ENCODE assay signal across 25 cellular contexts in the genomic region with DNA sequence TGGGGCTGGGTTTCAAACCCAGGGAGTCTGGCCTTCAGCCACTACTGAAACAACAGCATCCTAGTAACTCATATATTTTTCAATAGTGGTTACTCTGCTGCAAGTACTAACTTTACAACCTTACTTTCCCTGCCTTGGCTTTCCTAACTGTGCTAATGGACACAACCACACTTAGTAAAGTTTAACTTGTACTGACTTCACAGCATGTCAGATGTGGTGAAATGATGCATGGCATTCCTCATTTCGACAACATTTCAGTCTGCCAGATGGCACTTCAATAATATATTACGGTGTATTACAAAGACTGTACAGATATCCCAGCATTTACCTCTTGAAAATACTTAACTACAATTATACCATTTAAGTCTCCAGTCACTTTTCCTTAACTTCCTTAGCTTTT. TPM values are rescaled to one million over a fixed set of nuclear protein-coding genes. Genes with fewer than 3 reads are reported as not detected.
"Had no signal": no experiment of that assay in that cellular context is flagged by ENCODE, and none has a peak within 500 bp of the region (broad histone marks: within the 10 kb centered on the region; RNA-seq: fewer than 3 reads in every experiment).

No MANE protein-coding gene starts in this region.

- H3K9ac ChIP-seq: neural progenitor cell had no signal

- FAIRE-seq: frontal cortex, islet of Langerhans, small intestine, urothelium cell line had no signal

- H3K36me3 ChIP-seq: heart right ventricle, neural progenitor cell, ovary, suprapubic skin, thyroid gland had no signal

- ATAC-seq: esophagus mucosa; heart right ventricle; left cardiac atrium; left ventricle myocardium superior; natural killer cell treated with Interleukin-12 subunit alpha and Interleukin-12 subunit beta and Interleukin-15 and Interleukin-18, amount 100 ng/mL, for 72 hours; right cardiac atrium; stimulated activated effector memory CD8-positive, alpha-beta T cell treated with anti-CD3 and anti-CD28 coated beads, Interleukin-12 subunit alpha, Interleukin-12 subunit beta, amount 100 ng/mL, for 72 hours; stimulated activated naive CD8-positive, alpha-beta T cell treated with anti-CD3 and anti-CD28 coated beads, Interleukin-15, Interleukin-2, amounts not matched to agents 100 U/mL and 50 U/mL, for 24 hours had no signal

- H3K27ac ChIP-seq: coronary artery, heart right ventricle, neural progenitor cell, ovary, suprapubic skin, thyroid gland had no signal

- H3K9me3 ChIP-seq: heart right ventricle, ovary, suprapubic skin, thyroid gland had no signal

- H3K27me3 ChIP-seq: heart right ventricle, neural progenitor cell, ovary, suprapubic skin, thyroid gland had no signal

- H2AFZ ChIP-seq: neural progenitor cell had no signal

- H3K4me2 ChIP-seq: neural progenitor cell had no signal

- DNase-seq: effector CD4-positive, alpha-beta T cell; heart right ventricle; hypothalamus; left cardiac atrium; left ventricle myocardium superior; mesenchymal stem cell; midbrain; nucleus accumbens; ovary; right cardiac atrium; small intestine; stimulated activated CD4-positive, alpha-beta T cell treated with anti-CD3 and anti-CD28 coated beads, Interleukin-2, amount 100 ng/mL, for 48 hours; stimulated activated naive CD8-positive, alpha-beta T cell treated with anti-CD3 and anti-CD28 coated beads, Interleukin-15, Interleukin-2, amounts not matched to agents 100 U/mL and 50 U/mL, for 24 hours; thyroid gland had no signal

- H3K4me3 ChIP-seq: coronary artery, heart right ventricle, lung, neural progenitor cell, ovary, suprapubic skin, thyroid gland had no signal

- H3K4me1 ChIP-seq: heart right ventricle, neural progenitor cell, suprapubic skin, thyroid gland had no signal

RNA-seq across cellular contexts. Expression of a gene that starts 27.8 kb away (rescaled TPM):
- total RNA-seq: fibroblast of lung; natural killer cell treated with Interleukin-12 subunit alpha and Interleukin-12 subunit beta and Interleukin-15 and Interleukin-18, amount 100 ng/mL, for 72 hours had no signal
- polyA plus RNA-seq: lung had no signal
